In the genomic region with DNA sequence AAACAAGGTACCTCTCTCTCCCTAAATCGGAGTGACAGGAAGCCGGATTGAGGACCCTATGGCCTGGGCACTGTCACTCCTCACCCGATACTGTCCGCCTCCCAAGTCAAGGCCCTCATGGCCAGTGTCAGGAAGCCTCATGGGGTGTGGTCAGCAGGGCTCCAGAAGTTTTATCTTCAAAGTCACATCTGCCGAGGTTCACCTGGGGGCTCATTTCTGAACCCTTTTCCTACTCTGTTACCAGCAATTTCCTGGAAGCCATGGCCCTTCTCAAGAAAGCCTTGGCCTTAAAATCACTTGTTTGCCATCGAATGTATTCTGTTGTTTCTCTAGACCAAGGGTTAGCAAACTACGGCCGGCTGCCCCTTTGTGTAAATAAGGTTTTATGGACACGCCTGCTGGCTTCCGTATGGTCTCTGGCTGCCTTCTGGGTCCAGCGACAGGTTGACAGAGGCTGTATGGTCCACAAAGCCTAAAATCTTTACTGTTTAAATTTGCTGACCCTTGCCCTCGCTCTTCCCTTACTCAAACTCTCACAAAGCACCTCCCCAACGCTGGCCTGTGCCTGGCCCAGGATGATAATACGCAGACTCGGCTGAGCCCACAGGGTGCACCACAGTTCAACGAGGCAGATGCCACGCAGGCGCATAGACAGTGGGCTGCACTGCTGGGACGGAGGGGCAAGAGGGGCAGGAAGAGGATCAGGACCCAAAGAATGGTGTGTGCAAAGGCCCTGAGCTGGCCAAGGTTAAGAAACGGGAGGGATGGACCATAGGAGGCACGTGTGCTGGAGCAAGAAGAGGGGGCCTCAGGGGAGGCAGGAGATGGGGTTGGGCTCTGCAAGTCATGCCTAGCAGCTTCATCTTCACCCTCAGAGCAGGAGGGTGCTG, we compare ENCODE assay signal across 19 cellular contexts. TPM values are rescaled to one million over a fixed set of nuclear protein-coding genes. Genes with fewer than 3 reads are reported as not detected.
DNase-seq lines count a peak whose midpoint lies in the region; ATAC-seq and TF ChIP-seq lines count a peak whose summit lies in the region.
"Had no signal": no experiment of that assay in that cellular context is flagged by ENCODE, and none has a peak within 500 bp of the region (broad histone marks: within the 10 kb centered on the region; RNA-seq: fewer than 3 reads in every experiment).

No MANE protein-coding gene starts in this region.

- H3K36me3 Mint-ChIP-seq in H9 (ENCODE audit: insufficient read depth in 1 of 3, low read depth in 3 of 3) (peaks cover 0 to 12% (median 3%) of the 10 kb centered on the region in 3 experiments; a peak in 3 of 7 replicates), neural crest cell (ENCODE audit: low read depth) (peaks cover 2% of the 10 kb centered on the region)
- H3K36me3 Mint-ChIP-seq in activated T-cell treated with anti-CD3 and anti-CD28 coated beads, Interleukin-2, amount 50 U/mL, for 72 hours (ENCODE audit: insufficient read depth in 2 of 2), result no peaks in the 10 kb centered on the region

- no peak overlapping the region for H2BK15ac ChIP-seq in H9 (ENCODE audit: low read depth, low read length)

- no peak overlapping the region for H3K4me3 ChIP-seq in hepatocyte
- H3K4me3 ChIP-seq: GM12878, PC-9 had no signal

- H3K23me2 ChIP-seq in H9 (ENCODE audit: insufficient read length, low read depth, low read length, poor library complexity, severe bottlenecking), result no peaks in the 10 kb centered on the region

- no peak for DNase-seq in H9
- DNase-seq in HuH-7 (ENCODE audit: low spot score), result peak; percentile 54
- peak; percentile 32 for DNase-seq in hepatocyte (ENCODE audit: low spot score)
- DNase-seq in neural crest cell (ENCODE audit: low read depth, low spot score), result no peak
- no peak for DNase-seq in nucleus accumbens (lab: John Stamatoyannopoulos, UW)
- no peak for DNase-seq in GM19240 (ENCODE audit: insufficient read length, low spot score)
- DNase-seq in activated T-cell treated with anti-CD3 and anti-CD28 coated beads, Interleukin-2, amount 50 U/mL, for 72 hours, result no peak
- DNase-seq: ACHN, AML-193, DMS 273 treated with DMSO at 0.1 percent for 48 hours, GDM1, HCEC 1CT, NCI-H1092, NCI-H146, NCI-H2081, NCI-H510A treated with DMSO at 0.1 percent for 48 hours, PC-9 had no signal

- H3K27ac ChIP-seq in H9 (ENCODE audit: insufficient read length, low read depth, low read length) (no peak overlapping the region), hepatocyte (no peak overlapping the region)
- H3K27ac ChIP-seq: PC-9 had no signal

- no peak overlapping the region for H3K4me2 ChIP-seq in H9 (ENCODE audit: insufficient read depth, insufficient read length, low read length)
- H3K4me2 ChIP-seq in hepatocyte, result no peak overlapping the region
- H3K4me2 ChIP-seq: PC-9 had no signal

- no peaks in the 10 kb centered on the region for H3K4me1 ChIP-seq in H9 (ENCODE audit: insufficient read depth, low read length)
- peaks cover 30% of the 10 kb centered on the region for H3K4me1 ChIP-seq in hepatocyte (ENCODE audit: insufficient read depth)

- H3K27ac Mint-ChIP-seq in H9 (peak overlapping the region in 2 of 3 experiments; percentile 22 to 82; a peak in 3 of 7 replicates), neural crest cell (ENCODE audit: unreplicated experiment) (peak overlapping the region; percentile 30)
- no peak overlapping the region for H3K27ac Mint-ChIP-seq in activated T-cell treated with anti-CD3 and anti-CD28 coated beads, Interleukin-2, amount 50 U/mL, for 72 hours

- H4K8ac ChIP-seq in H9 (replicated peaks; ENCODE audit: insufficient read length, low read depth, low read length), result no peak overlapping the region

- H3K9me3 ChIP-seq in H9 (ENCODE audit: control insufficient read depth, low read depth, low read length) (no peaks in the 10 kb centered on the region), hepatocyte (ENCODE audit: low read depth) (no peaks in the 10 kb centered on the region)

- no CpG with 5 or more reads among the region's 21 CpGs for WGBS in H9 (ENCODE audit: extremely low coverage, insufficient read length, low lambda C conversion rate)
- 58% methylated on average over 21 of the region's 21 CpGs for WGBS in hepatocyte (ENCODE audit: low lambda C conversion rate, missing lambda C conversion rate)

- H3K9me3 Mint-ChIP-seq in H9, result no peaks in the 10 kb centered on the region
- no peaks in the 10 kb centered on the region for H3K9me3 Mint-ChIP-seq in neural crest cell
- H3K9me3 Mint-ChIP-seq in activated T-cell treated with anti-CD3 and anti-CD28 coated beads, Interleukin-2, amount 50 U/mL, for 72 hours, result no peaks in the 10 kb centered on the region
- H3K9me3 Mint-ChIP-seq: CD14-positive monocyte had no signal

- H3K79me2 ChIP-seq in H9 (ENCODE audit: insufficient read depth, low read length), result no peaks in the 10 kb centered on the region
- H3K79me2 ChIP-seq in hepatocyte, result no peaks in the 10 kb centered on the region

- no peak overlapping the region for H3T11ph ChIP-seq in H9 (ENCODE audit: low read length)

- H4K5ac ChIP-seq in H9 (ENCODE audit: insufficient read length, low read depth, low read length), result no peak overlapping the region

- H3K4me1 Mint-ChIP-seq in H9 (no peaks in the 10 kb centered on the region), neural crest cell (peaks cover 7% of the 10 kb centered on the region)
- H3K4me1 Mint-ChIP-seq in activated T-cell treated with anti-CD3 and anti-CD28 coated beads, Interleukin-2, amount 50 U/mL, for 72 hours (ENCODE audit: low read depth), result peaks cover 7% of the 10 kb centered on the region

- H3K27me3 Mint-ChIP-seq in H9 (ENCODE audit: low read depth) (no peaks in the 10 kb centered on the region), neural crest cell (ENCODE audit: low read depth) (no peaks in the 10 kb centered on the region)
- no peaks in the 10 kb centered on the region for H3K27me3 Mint-ChIP-seq in activated T-cell treated with anti-CD3 and anti-CD28 coated beads, Interleukin-2, amount 50 U/mL, for 72 hours (ENCODE audit: low read depth)

- no peak overlapping the region for H2BK12ac ChIP-seq in H9 (ENCODE audit: insufficient read length, low read depth, low read length)

- no peak overlapping the region for H3K4me3 Mint-ChIP-seq in H9
- H3K4me3 Mint-ChIP-seq in neural crest cell, result no peak overlapping the region
- no peak overlapping the region for H3K4me3 Mint-ChIP-seq in activated T-cell treated with anti-CD3 and anti-CD28 coated beads, Interleukin-2, amount 50 U/mL, for 72 hours
- H3K4me3 Mint-ChIP-seq: CD14-positive monocyte had no signal

- H3K9me2 ChIP-seq in hepatocyte (replicated peaks; ENCODE audit: insufficient read depth), result no peaks in the 10 kb centered on the region

- no peak overlapping the region for H2BK20ac ChIP-seq in H9 (ENCODE audit: low read depth, low read length, poor library complexity, severe bottlenecking)

- H2AFZ ChIP-seq in H9 (ENCODE audit: low read length), result no peak overlapping the region
- no peak overlapping the region for H2AFZ ChIP-seq in hepatocyte
- H2AFZ ChIP-seq: PC-9 had no signal

- H4K20me1 ChIP-seq in H9 (ENCODE audit: control insufficient read depth, insufficient read depth, insufficient read length), result no peaks in the 10 kb centered on the region
- H4K20me1 ChIP-seq in hepatocyte (ENCODE audit: insufficient read depth, poor library complexity, severe bottlenecking), result no peaks in the 10 kb centered on the region

- no peak overlapping the region for H3K56ac ChIP-seq in H9 (ENCODE audit: insufficient read length, low read depth, low read length)

- H3K18ac ChIP-seq in H9 (ENCODE audit: insufficient read length, low read depth, low read length), result no peak overlapping the region

- ATAC-seq in activated T-cell treated with anti-CD3 and anti-CD28 coated beads, Interleukin-2, amount 50 U/mL, for 72 hours (replicated peaks in 1 of 2), result no peak
- ATAC-seq: GM12878 had no signal

- H3K79me1 ChIP-seq in H9 (ENCODE audit: insufficient read depth, low read depth, low read length, poor library complexity, severe bottlenecking), result no peaks in the 10 kb centered on the region

- no peak overlapping the region for H2BK120ac ChIP-seq in H9 (ENCODE audit: low read depth, low read length, poor library complexity, severe bottlenecking)

- H2AK5ac ChIP-seq in H9 (ENCODE audit: insufficient read length, low read length), result no peak overlapping the region

- H3K14ac ChIP-seq in H9 (ENCODE audit: insufficient read depth, low read length), result no peak overlapping the region

- H2BK5ac ChIP-seq in H9 (ENCODE audit: insufficient read length, low read length), result no peak overlapping the region

- H3K23ac ChIP-seq in H9 (ENCODE audit: insufficient read length, low read depth, low read length), result no peak overlapping the region

- no peaks in the 10 kb centered on the region for H3K36me3 ChIP-seq in hepatocyte (replicated peaks; ENCODE audit: insufficient read depth, low read depth)

- no peak overlapping the region for H3K4ac ChIP-seq in H9 (ENCODE audit: low read depth, low read length)

- H4K91ac ChIP-seq in H9 (ENCODE audit: insufficient read length, low read depth, low read length), result no peak overlapping the region

- TF ChIP-seq CTCF in H9 (conservative IDR thresholded peaks at IDR 0.05), result no peak
- no peak for TF ChIP-seq CTCF in hepatocyte (IDR thresholded peaks at IDR 0.05; ENCODE audit: poor library complexity)
- no peak for TF ChIP-seq CTCF in neural crest cell (conservative IDR thresholded peaks at IDR 0.05)

- H3K27me3 ChIP-seq in H9 (ENCODE audit: insufficient read depth, low read length) (no peaks in the 10 kb centered on the region), hepatocyte (no peaks in the 10 kb centered on the region)

- no peak overlapping the region for H3K9ac ChIP-seq in H9 (ENCODE audit: extremely low read depth, insufficient read length, low read length)

RNA-seq across cellular contexts. Expression of a gene that starts 24.7 kb away (rescaled TPM):
- total RNA-seq in H9 (2021) (23.5 and 24.0 TPM in 2 replicates), hepatocyte (13.1 and 13.8 TPM in 2 replicates), neural crest cell (24.2 and 24.3 TPM in 2 replicates)
- 5.9 and 6.4 TPM in 2 replicates for polyA plus RNA-seq in hepatocyte
- 10 to 100 TPM; 12.8 to 15.7 TPM for total RNA-seq in activated T-cell treated with anti-CD3 and anti-CD28 coated beads, Interleukin-2, amount 50 U/mL, for 72 hours

Comparison
In these comparisons a context has a peak if more than half of its experiments do, and no peak if none do; other contexts are left out.
1. DNase-seq: peak in HuH-7 (single experiment) and hepatocyte (single experiment); none in H9 (single experiment), neural crest cell (single experiment), nucleus accumbens (0 of 56), GM19240 (single experiment) and activated T-cell treated with anti-CD3 and anti-CD28 coated beads, Interleukin-2, amount 50 U/mL, for 72 hours (0 of 2).